8 cellular contexts compared by ENCODE assay signal in the genomic region with DNA sequence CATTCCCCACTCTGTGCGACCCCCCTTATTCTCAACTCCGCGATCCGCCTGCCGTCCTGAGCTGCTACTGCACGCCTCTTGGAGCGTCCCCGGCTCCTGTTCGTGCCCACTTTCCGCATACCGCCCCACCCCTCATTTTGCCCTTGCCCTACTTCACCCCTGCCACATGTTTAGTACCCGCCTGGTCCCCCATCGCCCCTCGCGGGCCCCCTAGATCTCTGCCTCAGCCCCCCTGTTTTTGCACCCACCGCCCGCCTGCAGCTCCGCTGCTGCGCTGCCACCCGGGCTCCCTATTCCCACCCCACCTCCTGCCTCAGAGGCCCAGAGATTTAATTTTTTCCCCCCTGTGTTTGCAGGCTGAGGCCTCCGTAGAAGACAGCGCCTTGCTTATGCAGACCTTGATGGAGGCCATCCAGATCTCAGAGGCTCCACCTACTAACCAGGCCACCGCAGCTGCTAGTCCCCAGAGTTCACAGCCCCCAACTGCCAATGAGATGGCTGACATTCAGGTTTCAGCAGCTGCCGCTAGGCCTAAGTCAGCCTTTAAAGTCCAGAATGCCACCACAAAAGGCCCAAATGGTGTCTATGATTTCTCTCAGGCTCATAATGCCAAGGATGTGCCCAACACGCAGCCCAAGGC. TPM values are rescaled to one million over a fixed set of nuclear protein-coding genes. Genes with fewer than 3 reads are reported as not detected.
A peak's percentile ranks its signal among the peaks of the same experiment; 100 is the strongest.
DNase-seq lines count a peak whose midpoint lies in the region; ATAC-seq, FAIRE-seq and TF ChIP-seq lines count a peak whose summit lies in the region.

No MANE protein-coding gene starts in this region.

- FAIRE-seq in small intestine (lab: Jason Lieb, UNC) = no peak

- peak overlapping the region; percentile 70 for H3K4me3 ChIP-seq in Caco-2 (ENCODE audit: low read depth, low read length)
- peak overlapping the region; percentile 82 for H3K4me3 ChIP-seq in iPS DF 6.9 (ENCODE audit: low read length)
- peak overlapping the region; percentile 67 for H3K4me3 ChIP-seq in skeletal muscle cell (ENCODE audit: low read depth, low read length)
- peak overlapping the region in 1 of 2 donors; percentile 48 for H3K4me3 ChIP-seq in small intestine (ENCODE audit: low read depth in 1 of 2, low read length in 2 of 2)

- no peaks in the 10 kb centered on the region for H3K9me3 Mint-ChIP-seq in Caco-2 (ENCODE audit: unreplicated experiment)
- H3K9me3 Mint-ChIP-seq in activated naive CD8-positive, alpha-beta T cell treated with anti-CD3 and anti-CD28 coated beads, Interleukin-2, amount 50 U/mL, for 24 hours = no peaks in the 10 kb centered on the region

- ATAC-seq in GM19324 (IDR thresholded peaks at IDR 0.05; ENCODE audit: low FRiP score, unreplicated experiment) (peak; percentile 39), HG03571 (IDR thresholded peaks at IDR 0.05; ENCODE audit: unreplicated experiment) (peak; percentile 65)
- ATAC-seq in activated naive CD8-positive, alpha-beta T cell treated with anti-CD3 and anti-CD28 coated beads, Interleukin-2, amount 50 U/mL, for 24 hours = peak; percentile 67

- H3K4me1 Mint-ChIP-seq in Caco-2 (ENCODE audit: low read depth, unreplicated experiment) = peaks cover 6% of the 10 kb centered on the region
- H3K4me1 Mint-ChIP-seq in activated naive CD8-positive, alpha-beta T cell treated with anti-CD3 and anti-CD28 coated beads, Interleukin-2, amount 50 U/mL, for 24 hours = peaks cover 23% of the 10 kb centered on the region

- DNase-seq in Caco-2 (no peak), iPS DF 6.9 (ENCODE audit: low read depth, low spot score) (no peak), skeletal muscle cell (ENCODE audit: low read depth) (no peak), GM19240 (ENCODE audit: insufficient read length, low spot score) (no peak), small intestine (no peak)
- DNase-seq in activated naive CD8-positive, alpha-beta T cell treated with anti-CD3 and anti-CD28 coated beads, Interleukin-2, amount 50 U/mL, for 24 hours = peak; percentile 22

- no peak for TF ChIP-seq CTCF in Caco-2 (IDR thresholded peaks at IDR 0.05; ENCODE audit: insufficient read depth in 1 of 2, low read depth in 1 of 2, low read length in 1 of 2, severe bottlenecking in 1 of 2, unreplicated experiment in 1 of 2)

- H3K27ac ChIP-seq in iPS DF 6.9 (ENCODE audit: low read length) (no peak overlapping the region), small intestine (ENCODE audit: low read depth in 1 of 2, low read length in 1 of 2) (peak overlapping the region in 1 of 2 donors; percentile 70)

- no peaks in the 10 kb centered on the region for H3K27me3 Mint-ChIP-seq in Caco-2 (ENCODE audit: insufficient read depth, unreplicated experiment)
- H3K27me3 Mint-ChIP-seq in activated naive CD8-positive, alpha-beta T cell treated with anti-CD3 and anti-CD28 coated beads, Interleukin-2, amount 50 U/mL, for 24 hours = no peaks in the 10 kb centered on the region

- H3K36me3 Mint-ChIP-seq in Caco-2 (ENCODE audit: insufficient read depth, unreplicated experiment) = peaks cover 63% of the 10 kb centered on the region
- peaks cover 15% of the 10 kb centered on the region for H3K36me3 Mint-ChIP-seq in activated naive CD8-positive, alpha-beta T cell treated with anti-CD3 and anti-CD28 coated beads, Interleukin-2, amount 50 U/mL, for 24 hours (ENCODE audit: low read depth)

- no peaks in the 10 kb centered on the region for H3K4me1 ChIP-seq in Caco-2
- H3K4me1 ChIP-seq in iPS DF 6.9 (ENCODE audit: control insufficient read depth, insufficient read depth, low read length) = no peaks in the 10 kb centered on the region
- H3K4me1 ChIP-seq in small intestine (ENCODE audit: control insufficient read depth in 2 of 2, insufficient read depth in 1 of 2, low read depth in 1 of 2, low read length in 1 of 2) = no peaks in the 10 kb centered on the region

- POLR2A ChIA-PET in Caco-2 (lab: Charles Lee) = no interaction called here

- CTCF ChIA-PET in Caco-2 (lab: Charles Lee) = no interaction called here

- intact Hi-C loops in Caco-2 (cut with micrococcal nuclease; ENCODE audit: unreplicated experiment) = no loop called here

- BruUV-seq in Caco-2 (replicated peaks; lab: Mats Ljungman, UMichigan) = no TSS peak

- H3K36me3 ChIP-seq in Caco-2 (ENCODE audit: control insufficient read depth, insufficient read depth, low read length) (no peaks in the 10 kb centered on the region), iPS DF 6.9 (ENCODE audit: control insufficient read depth, insufficient read depth, low read length) (peaks cover 13% of the 10 kb centered on the region), small intestine (ENCODE audit: control insufficient read depth in 2 of 2, insufficient read depth in 2 of 2, low read length in 2 of 2) (no peaks in the 10 kb centered on the region)

- no CpG with 5 or more reads among the region's 25 CpGs for WGBS in iPS DF 6.9 (ENCODE audit: insufficient coverage, insufficient read length)
- WGBS in small intestine, 3 donors = 10 to 43% (median 26%) methylated on average over 22 to 25 of the region's 25 CpGs

- H3K4me3 Mint-ChIP-seq in Caco-2 (ENCODE audit: unreplicated experiment) = peak overlapping the region; percentile 87
- H3K4me3 Mint-ChIP-seq in activated naive CD8-positive, alpha-beta T cell treated with anti-CD3 and anti-CD28 coated beads, Interleukin-2, amount 50 U/mL, for 24 hours = peak overlapping the region; percentile 92

- H3K27me3 ChIP-seq in Caco-2 (replicated peaks; ENCODE audit: control insufficient read depth, insufficient read depth, low read length) (no peaks in the 10 kb centered on the region), iPS DF 6.9 (ENCODE audit: control insufficient read depth, insufficient read depth, low read length) (no peaks in the 10 kb centered on the region), small intestine (ENCODE audit: control insufficient read depth in 2 of 2, insufficient read depth in 2 of 2, low read length in 2 of 2) (no peaks in the 10 kb centered on the region)

- H3K27ac Mint-ChIP-seq in Caco-2 (ENCODE audit: unreplicated experiment) = no peak overlapping the region
- H3K27ac Mint-ChIP-seq in activated naive CD8-positive, alpha-beta T cell treated with anti-CD3 and anti-CD28 coated beads, Interleukin-2, amount 50 U/mL, for 24 hours = peak overlapping the region; percentile 92

- H3K9me3 ChIP-seq in Caco-2 (no peaks in the 10 kb centered on the region), iPS DF 6.9 (ENCODE audit: control insufficient read depth, insufficient read depth, low read length) (no peaks in the 10 kb centered on the region), small intestine (ENCODE audit: control insufficient read depth, low read depth) (no peaks in the 10 kb centered on the region)

RNA-seq across cellular contexts. Expression of a gene that starts 1.4 kb away (rescaled TPM):
- 163 and 174 TPM in 2 replicates for total RNA-seq in Caco-2 (2022)
- 10 to 100 TPM; 14.3 to 36.6 (median 16.8) TPM for polyA plus RNA-seq in small intestine
